Comparison of ENCODE assay signal across 19 cellular contexts in genomic region chr1:6832789-6833188, GRCh38. TPM values are rescaled to one million over a fixed set of nuclear protein-coding genes. Genes with fewer than 3 reads are reported as not detected.
DNase-seq lines count a peak whose midpoint lies in the region; ATAC-seq, FAIRE-seq and TF ChIP-seq lines count a peak whose summit lies in the region.
"Had no signal": no experiment of that assay in that cellular context is flagged by ENCODE, and none has a peak within 500 bp of the region (broad histone marks: within the 10 kb centered on the region; RNA-seq: fewer than 3 reads in every experiment).

No MANE protein-coding gene starts in this region.

- H3K27me3 ChIP-seq in transverse colon = no peaks in the 10 kb centered on the region
- H3K27me3 ChIP-seq: colonic mucosa, heart left ventricle had no signal

- intact Hi-C loops in transverse colon (cut with DNase I; ENCODE audit: low total_unique reads) = no loop called here

- H3K27me3 Mint-ChIP-seq in chondrocyte (ENCODE audit: low read depth) = no peaks in the 10 kb centered on the region
- H3K27me3 Mint-ChIP-seq: activated CD4-positive, alpha-beta memory T cell treated with anti-CD3 and anti-CD28 coated beads for 36 hours; naive thymus-derived CD4-positive, alpha-beta T cell had no signal

- no peak overlapping the region for H3K4me3 Mint-ChIP-seq in chondrocyte (ENCODE audit: unreplicated experiment)
- H3K4me3 Mint-ChIP-seq: activated CD4-positive, alpha-beta memory T cell treated with anti-CD3 and anti-CD28 coated beads for 36 hours; CD14-positive monocyte; naive thymus-derived CD4-positive, alpha-beta T cell had no signal

- WGBS in transverse colon (ENCODE audit: low coverage in 1 of 2), 2 donors = 69 to 100% methylated on average over 1 to 2 of the region's 2 CpGs

- in situ Hi-C loops in transverse colon (cut with MboI; ENCODE audit: low pct_ligation_motif_present in 1 of 4, low pct_unique_long_range_greater_than_20kb in 1 of 4, low sequenced_read_pairs in 3 of 4) = no loop called here

- ATAC-seq in HG03520 (IDR thresholded peaks at IDR 0.05; ENCODE audit: unreplicated experiment) = no peak
- ATAC-seq in HG03378 (IDR thresholded peaks at IDR 0.05; ENCODE audit: unreplicated experiment) = no peak
- ATAC-seq: naive thymus-derived CD4-positive, alpha-beta T cell had no signal

- H3K4me3 ChIP-seq in transverse colon = no peak overlapping the region
- H3K4me3 ChIP-seq: colonic mucosa, heart left ventricle had no signal

- no peak for TF ChIP-seq POLR2A in transverse colon (IDR thresholded peaks at IDR 0.05)

- peak; percentile 5 for DNase-seq in NCI-H1436 (lab: John Stamatoyannopoulos, UW)
- no peak for DNase-seq in NCI-H1436 treated with DMSO at 0.1 percent for 48 hours (lab: John Stamatoyannopoulos, UW)
- DNase-seq in NCI-H2171 (lab: John Stamatoyannopoulos, UW) = peak; percentile 44
- no peak for DNase-seq in chondrocyte (ENCODE audit: low spot score)
- DNase-seq in transverse colon = no peak
- DNase-seq in urothelium cell line (ENCODE audit: low spot score) = no peak
- DNase-seq: activated CD4-positive, alpha-beta memory T cell treated with anti-CD3 and anti-CD28 coated beads for 36 hours; amniotic stem cell; colonic mucosa; heart left ventricle; KBM-7; kidney glomerular epithelial cell; naive thymus-derived CD4-positive, alpha-beta T cell; NCI-H2107; SK-N-SH had no signal

- H3K27ac Mint-ChIP-seq in chondrocyte (ENCODE audit: unreplicated experiment) = peak overlapping the region; percentile 59
- H3K27ac Mint-ChIP-seq: activated CD4-positive, alpha-beta memory T cell treated with anti-CD3 and anti-CD28 coated beads for 36 hours; CD14-positive monocyte had no signal

- no peak for TF ChIP-seq EP300 in transverse colon (IDR thresholded peaks at IDR 0.05; ENCODE audit: low read depth)

- no peaks in the 10 kb centered on the region for H3K9me3 Mint-ChIP-seq in chondrocyte (ENCODE audit: low read depth)
- H3K9me3 Mint-ChIP-seq: activated CD4-positive, alpha-beta memory T cell treated with anti-CD3 and anti-CD28 coated beads for 36 hours; CD14-positive monocyte; naive thymus-derived CD4-positive, alpha-beta T cell had no signal

- peaks cover 8 to 26% (median 13%) of the 10 kb centered on the region in 4 donors for H3K4me1 ChIP-seq in transverse colon
- H3K4me1 ChIP-seq: colonic mucosa had no signal

- TF ChIP-seq CTCF in chondrocyte (IDR thresholded peaks at IDR 0.05) (no peak), transverse colon (IDR thresholded peaks at IDR 0.05) (no peak)

- H3K36me3 Mint-ChIP-seq in chondrocyte (ENCODE audit: low read depth) = peaks cover 3% of the 10 kb centered on the region

- H3K27ac ChIP-seq in transverse colon = peak overlapping the region in 3 of 4 donors; percentile 1 to 38 (median 11)
- H3K27ac ChIP-seq: colonic mucosa, heart left ventricle had no signal

- H3K4me1 Mint-ChIP-seq in chondrocyte (ENCODE audit: low read depth) = peaks cover 18% of the 10 kb centered on the region

- H3K36me3 ChIP-seq in transverse colon = no peaks in the 10 kb centered on the region
- H3K36me3 ChIP-seq: colonic mucosa had no signal

- H3K9me3 ChIP-seq in transverse colon = no peaks in the 10 kb centered on the region
- H3K9me3 ChIP-seq: colonic mucosa, heart left ventricle, SK-N-SH had no signal

- FAIRE-seq in urothelium cell line (lab: Jason Lieb, UNC) = no peak
- FAIRE-seq: TTC549 had no signal

RNA-seq across cellular contexts. Expression of gene CAMTA1, which starts 47.5 kb away (rescaled TPM):
- total RNA-seq in chondrocyte (63.8 to 69.4 TPM (median 66.9 TPM) in 3 replicates), transverse colon (100 to 1,000 TPM in 3 of 4 donors, 10 to 100 TPM in 1; 93.8 to 268 (median 130) TPM)

Comparison
In these comparisons a context has a peak if more than half of its experiments do, and no peak if none do; other contexts are left out.
1. DNase-seq: peak in NCI-H1436 (single experiment) and NCI-H2171 (single experiment); none in NCI-H1436 treated with DMSO at 0.1 percent for 48 hours (single experiment), chondrocyte (single experiment), transverse colon (single experiment) and urothelium cell line (single experiment).